In genomic region chr10:21519981-21520436, GRCh38 we compare ENCODE assay signal across 9 cellular contexts. TPM values are rescaled to one million over a fixed set of nuclear protein-coding genes. Genes with fewer than 3 reads are reported as not detected.
A peak's percentile ranks its signal among the peaks of the same experiment; 100 is the strongest.
DNase-seq lines count a peak whose midpoint lies in the region; ATAC-seq and TF ChIP-seq lines count a peak whose summit lies in the region.
"Had no signal": no experiment of that assay in that cellular context is flagged by ENCODE, and none has a peak within 500 bp of the region (broad histone marks: within the 10 kb centered on the region; RNA-seq: fewer than 3 reads in every experiment).

No MANE protein-coding gene starts in this region.

- H3K4me3 ChIP-seq in AG04449 (ENCODE audit: low read depth, low read length), result peak overlapping the region; percentile 65
- peak overlapping the region; percentile 68 for H3K4me3 ChIP-seq in brain microvascular endothelial cell (ENCODE audit: low read depth, low read length)
- peak overlapping the region; percentile 51 to 84 (median 69) for H3K4me3 ChIP-seq in liver (ENCODE audit: low read depth in 1 of 3, low read length in 3 of 3)
- peak overlapping the region; percentile 44 to 76 (median 51) for H3K4me3 ChIP-seq in tibial nerve

- no peaks in the 10 kb centered on the region for H3K9me3 ChIP-seq in liver (ENCODE audit: control insufficient read depth in 4 of 4, low read length in 3 of 4)
- no peaks in the 10 kb centered on the region for H3K9me3 ChIP-seq in tibial nerve

- H3K27ac ChIP-seq in brain microvascular endothelial cell, result peak overlapping the region; percentile 57
- H3K27ac ChIP-seq in liver (ENCODE audit: low read depth in 1 of 2, low read length in 2 of 2), result peak overlapping the region; percentile 73 to 77
- H3K27ac ChIP-seq in tibial nerve, result peak overlapping the region; percentile 74 to 99 (median 84)

- TF ChIP-seq EP300 in tibial nerve (IDR thresholded peaks at IDR 0.05), result peak in 1 of 2 donors; percentile 65

- ATAC-seq in GM18519 (IDR thresholded peaks at IDR 0.05; ENCODE audit: low FRiP score, unreplicated experiment), result peak; percentile 33

- peak overlapping the region; percentile 52 to 59 for H3K9ac ChIP-seq in liver (ENCODE audit: low read depth in 1 of 2, low read length in 2 of 2)

- H3K36me3 ChIP-seq in brain microvascular endothelial cell (replicated peaks) (no peaks in the 10 kb centered on the region), liver (ENCODE audit: control insufficient read depth in 4 of 4, insufficient read depth in 3 of 4, low read depth in 1 of 4, low read length in 3 of 4) (no peaks in the 10 kb centered on the region), tibial nerve (no peaks in the 10 kb centered on the region)

- H3K27me3 ChIP-seq in brain microvascular endothelial cell (replicated peaks) (no peaks in the 10 kb centered on the region), liver (ENCODE audit: control insufficient read depth in 4 of 4, insufficient read depth in 4 of 4, low read length in 3 of 4) (no peaks in the 10 kb centered on the region), tibial nerve (peaks cover 0 to 14% of the 10 kb centered on the region in 2 donors)

- CTCF ChIA-PET in AG04449 (lab: Yijun Ruan, JAX), result interaction anchor here (1.0 to 3.1 kb wide), 3 partner anchors 24 to 240 kb away, joined by 4 to 15 read pairs (median 5); no protein-coding TSS in a partner anchor

- TF ChIP-seq RAD21 in liver (IDR thresholded peaks at IDR 0.05), result no peak

- POLR2A ChIA-PET in AG04449 (lab: Yijun Ruan, JAX), result interaction anchor here (0.5 kb wide), 1 partner anchor 61 kb away, joined by 3 read pairs; no protein-coding TSS in a partner anchor

- peaks cover 0 to 50% (median 36%) of the 10 kb centered on the region in 4 donors for H3K4me1 ChIP-seq in liver (ENCODE audit: control insufficient read depth in 4 of 4, insufficient read depth in 4 of 4, low read length in 3 of 4)
- H3K4me1 ChIP-seq in tibial nerve, result peaks cover 0 to 74% (median 2%) of the 10 kb centered on the region in 4 donors

- WGBS in liver, result 5% methylated on average over 12 of the region's 12 CpGs
- 5% methylated on average over 12 of the region's 12 CpGs for WGBS in tibial nerve, 2 donors

- in situ Hi-C loops in brain microvascular endothelial cell (cut with HindIII; ENCODE audit: low pct_ligation_motif_present, low sequenced_read_pairs), result loop anchor here (25.0 kb wide), 2 partner anchors 233 to 417 kb away; no protein-coding TSS in a partner anchor

- DNase-seq in AG04449 (ENCODE audit: low read depth, low spot score) (no peak), NCI-H446 treated with DMSO at 0.1 percent for 48 hours (lab: John Stamatoyannopoulos, UW) (peak; percentile 28), brain microvascular endothelial cell (peak; percentile 70), tibial nerve (ENCODE audit: low spot score in 2 of 2) (no peak)
- DNase-seq in activated CD8-positive, alpha-beta memory T cell treated with anti-CD3 and anti-CD28 coated beads, Interleukin-2, amount 50 U/mL, for 4 hours, result no peak
- DNase-seq in effector CD8-positive, alpha-beta T cell (lab: John Stamatoyannopoulos, UW), result no peak
- DNase-seq: left cardiac atrium had no signal

- TF ChIP-seq CTCF in AG04449 (IDR thresholded peaks at IDR 0.05; ENCODE audit: insufficient read depth, low read length, missing control alignments) (no peak), brain microvascular endothelial cell (IDR thresholded peaks at IDR 0.05; ENCODE audit: low read depth, low read length, missing control alignments) (no peak), liver (IDR thresholded peaks at IDR 0.05; ENCODE audit: low read depth, low read length, missing input control) (no peak), tibial nerve (IDR thresholded peaks at IDR 0.05) (no peak)

- TF ChIP-seq POLR2A in tibial nerve (IDR thresholded peaks at IDR 0.05), result no peak

TF ChIP-seq in liver, 16 proteins besides CTCF, POLR2A, EP300 and RAD21:
- TF ChIP-seq MAX (IDR thresholded peaks at IDR 0.05) (no peak), JUND (IDR thresholded peaks at IDR 0.05) (no peak), SP1 (IDR thresholded peaks at IDR 0.05) (peak; percentile 19), EGR1 (IDR thresholded peaks at IDR 0.05; ENCODE audit: low read depth in 2 of 2) (no peak), ZBTB33 (IDR thresholded peaks at IDR 0.05) (peak; percentile 77)

RNA-seq across cellular contexts. Expression of gene SKIDA1, which starts 5.5 kb away (rescaled TPM):
- total RNA-seq in liver (1 to 10 TPM; 2.3 to 2.6 TPM), tibial nerve (1 to 10 TPM in 3 of 4 donors, under 1 TPM in 1; 0.39 to 5.2 (median 2.3) TPM)
- under 1 TPM; 0.63 to 0.84 TPM for polyA plus RNA-seq in liver

RNA-seq across cellular contexts. Expression of gene MLLT10, which starts 14.0 kb away (rescaled TPM):
- total RNA-seq in liver (10 to 100 TPM; 31.4 to 47.4 TPM), tibial nerve (10 to 100 TPM; 40.6 to 60.9 (median 47.5) TPM)
- polyA plus RNA-seq in liver, result 10 to 100 TPM; 11.9 to 13.9 TPM

Comparison
In these comparisons a context has a peak if more than half of its experiments do, and no peak if none do; other contexts are left out.
1. DNase-seq: peak in NCI-H446 treated with DMSO at 0.1 percent for 48 hours (single experiment) and brain microvascular endothelial cell (single experiment); none in AG04449 (single experiment), tibial nerve (0 of 2), activated CD8-positive, alpha-beta memory T cell treated with anti-CD3 and anti-CD28 coated beads, Interleukin-2, amount 50 U/mL, for 4 hours (single experiment) and effector CD8-positive, alpha-beta T cell (single experiment).
2. Peak in every context shown above with its lines, with median percentiles within 50 percentile points of each other: H3K4me3 ChIP-seq and H3K27ac ChIP-seq.